In the genomic region with DNA sequence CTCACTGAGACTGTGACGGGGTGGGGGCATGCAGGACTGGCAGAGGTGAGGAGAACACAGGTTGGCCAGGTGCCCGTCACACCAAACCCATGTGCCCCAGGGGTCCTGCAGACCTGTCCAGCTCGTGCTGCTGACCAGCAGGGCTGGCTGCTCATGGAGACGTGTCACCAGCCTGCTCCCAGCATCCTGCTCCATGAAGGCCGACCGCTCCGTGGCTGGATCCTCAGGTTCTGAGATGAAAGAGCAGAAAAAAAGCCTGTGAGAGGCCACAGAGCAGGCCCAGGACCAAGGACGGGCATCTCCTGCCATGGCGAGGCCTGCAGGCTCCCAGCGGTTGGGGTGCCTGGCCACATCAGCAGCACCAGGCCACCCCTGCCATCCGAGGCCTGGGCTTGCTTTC, we compare ENCODE assay signal across 34 cellular contexts.
"Had no signal": no experiment of that assay in that cellular context is flagged by ENCODE, and none has a peak within 500 bp of the region (broad histone marks: within the 10 kb centered on the region; RNA-seq: fewer than 3 reads in every experiment).

No MANE protein-coding gene starts in this region.

- DNase-seq: Karpas-422, Kasumi-1, MG63, MM.1S, MV-4-11, NCI-H1048, NCI-H1092, NCI-H1092 treated with DMSO at 0.1 percent for 48 hours, NCI-H1105, NCI-H1105 treated with DMSO at 0.1 percent for 48 hours, NCI-H1417, NCI-H1417 treated with DMSO at 0.1 percent for 48 hours, NCI-H1436, NCI-H1436 treated with DMSO at 0.1 percent for 48 hours, NCI-H146, NCI-H1694, NCI-H1694 treated with DMSO at 0.1 percent for 48 hours, NCI-H187, NCI-H187 treated with DMSO at 0.1 percent for 48 hours, NCI-H1930, NCI-H2029, NCI-H2029 treated with DMSO at 0.1 percent for 48 hours, NCI-H2081, NCI-H2081 treated with DMSO at 0.1 percent for 48 hours, NCI-H2107, NCI-H2171, NCI-H2171 treated with DMSO at 0.1 percent for 48 hours, NCI-H2227 treated with DMSO at 0.1 percent for 48 hours, NCI-H226, NCI-H345, NCI-H446, NCI-H446 treated with DMSO at 0.1 percent for 48 hours, NCI-H510A, NCI-H510A treated with DMSO at 0.1 percent for 48 hours had no signal

- H3K4me3 ChIP-seq: MG63 had no signal

- H3K36me3 ChIP-seq: MG63 had no signal

- H3K9me3 ChIP-seq: MG63 had no signal

- H3K27me3 ChIP-seq: MG63 had no signal
